ENCODE assay signal across 8 cellular contexts in genomic region chr14:49999826-50000214, GRCh38.
DNase-seq lines count a peak whose midpoint lies in the region; ATAC-seq and TF ChIP-seq lines count a peak whose summit lies in the region.

No MANE protein-coding gene starts in this region.

- DNase-seq in MM.1S (no peak), coronary artery (ENCODE audit: low spot score) (no peak), osteocyte (ENCODE audit: extremely low spot score, unreplicated experiment) (no peak), GF-D8 (lab: John Stamatoyannopoulos, UW) (no peak), kidney tubule cell (ENCODE audit: low spot score) (no peak)

- H3F3A ChIP-seq in MM.1S (ENCODE audit: insufficient read depth, low read length) = peaks cover 39% of the 10 kb centered on the region

- H3K79me2 ChIP-seq in MM.1S (ENCODE audit: low read length) = no peaks in the 10 kb centered on the region

- no peaks in the 10 kb centered on the region for H3K9me3 Mint-ChIP-seq in osteocyte (ENCODE audit: unreplicated experiment)

- H3K27me3 Mint-ChIP-seq in osteocyte (ENCODE audit: unreplicated experiment) = no peaks in the 10 kb centered on the region

- TF ChIP-seq CTCF in MM.1S (IDR thresholded peaks at IDR 0.05; ENCODE audit: low read length) (no peak), coronary artery (IDR thresholded peaks at IDR 0.05) (no peak), osteocyte (IDR thresholded peaks at IDR 0.05) (no peak)

- peak overlapping the region; percentile 76 to 100 (median 89) for H3K4me2 ChIP-seq in BLaER1 treated with 17β-estradiol and CSF1 and Interleukin-3, amounts not matched to agents 10 nM and 100 nM
- H3K4me2 ChIP-seq in MM.1S (ENCODE audit: low read depth, low read length) = peak overlapping the region; percentile 92

- peak overlapping the region; percentile 97 for H3K27ac Mint-ChIP-seq in osteocyte (ENCODE audit: unreplicated experiment)

- H4K20me1 ChIP-seq in BLaER1 treated with 17β-estradiol and CSF1 and Interleukin-3, amounts not matched to agents 10 nM and 100 nM = no peaks in the 10 kb centered on the region
- no peaks in the 10 kb centered on the region for H4K20me1 ChIP-seq in MM.1S (ENCODE audit: insufficient read depth, low read length)

- H3K9me2 ChIP-seq in MM.1S (replicated peaks; ENCODE audit: insufficient read depth, low read length) = no peaks in the 10 kb centered on the region

- peak overlapping the region; percentile 66 to 97 (median 83) for H3K27ac ChIP-seq in BLaER1 treated with 17β-estradiol and CSF1 and Interleukin-3, amounts not matched to agents 10 nM and 100 nM
- H3K27ac ChIP-seq in MM.1S (ENCODE audit: low read length) (peak overlapping the region; percentile 100), coronary artery (peak overlapping the region; percentile 62 to 98)

- H3K36me3 ChIP-seq in BLaER1 treated with 17β-estradiol and CSF1 and Interleukin-3, amounts not matched to agents 10 nM and 100 nM = no peaks in the 10 kb centered on the region
- H3K36me3 ChIP-seq in MM.1S (replicated peaks; ENCODE audit: insufficient read depth, low read length) = no peaks in the 10 kb centered on the region

- no peaks in the 10 kb centered on the region for H3K27me3 ChIP-seq in BLaER1 treated with 17β-estradiol and CSF1 and Interleukin-3, amounts not matched to agents 10 nM and 100 nM
- no peaks in the 10 kb centered on the region for H3K27me3 ChIP-seq in MM.1S (replicated peaks; ENCODE audit: insufficient read depth, low read length)

- ATAC-seq in HG03159 (IDR thresholded peaks at IDR 0.05; ENCODE audit: unreplicated experiment) = no peak
- ATAC-seq in GM21447 (IDR thresholded peaks at IDR 0.05; ENCODE audit: unreplicated experiment) = no peak

- H3K4me1 Mint-ChIP-seq in osteocyte (ENCODE audit: unreplicated experiment) = peaks cover 54% of the 10 kb centered on the region

- H3K4me3 ChIP-seq in BLaER1 treated with 17β-estradiol and CSF1 and Interleukin-3, amounts not matched to agents 10 nM and 100 nM = peak overlapping the region in 7 of 10 experiments; percentile 4 to 40 (median 26); a peak in 11 of 20 replicates
- H3K4me3 ChIP-seq in MM.1S (ENCODE audit: low read length) (peak overlapping the region; percentile 44; the same call in 1 of the 2 replicates), coronary artery (peak overlapping the region; percentile 30)

- peak overlapping the region; percentile 26; the same call in 1 of the 2 replicates for H2AFZ ChIP-seq in MM.1S (ENCODE audit: low read length)

- H3K4me3 Mint-ChIP-seq in osteocyte (ENCODE audit: unreplicated experiment) = peak overlapping the region; percentile 46

- peak overlapping the region; percentile 59 to 88 (median 73); a peak in 21 of 22 replicates for H3K9ac ChIP-seq in BLaER1 treated with 17β-estradiol and CSF1 and Interleukin-3, amounts not matched to agents 10 nM and 100 nM
- peak overlapping the region; percentile 96 for H3K9ac ChIP-seq in MM.1S (ENCODE audit: low read length)

- peaks cover 53 to 88% (median 68%) of the 10 kb centered on the region in 10 experiments for H3K4me1 ChIP-seq in BLaER1 treated with 17β-estradiol and CSF1 and Interleukin-3, amounts not matched to agents 10 nM and 100 nM
- H3K4me1 ChIP-seq in MM.1S (ENCODE audit: low read length) = peaks cover 39% of the 10 kb centered on the region

- H3K36me3 Mint-ChIP-seq in osteocyte (ENCODE audit: unreplicated experiment) = no peaks in the 10 kb centered on the region

- no peaks in the 10 kb centered on the region for H3K9me3 ChIP-seq in BLaER1 treated with 17β-estradiol and CSF1 and Interleukin-3, amounts not matched to agents 10 nM and 100 nM (replicated peaks in 1 of 11)
- H3K9me3 ChIP-seq in MM.1S (replicated peaks; ENCODE audit: insufficient read depth, low read length) = no peaks in the 10 kb centered on the region
